In genomic region chr6:108002365-108003221, GRCh38 we compare ENCODE assay signal across 1 cellular context.
TF ChIP-seq lines count a peak whose summit lies in the region.

No MANE protein-coding gene starts in this region.

TF ChIP-seq in HepG2, 621 proteins besides CTCF, POLR2A, EP300 and RAD21 (continued from another document and continues in another):
- TF ChIP-seq, protein P1, sequence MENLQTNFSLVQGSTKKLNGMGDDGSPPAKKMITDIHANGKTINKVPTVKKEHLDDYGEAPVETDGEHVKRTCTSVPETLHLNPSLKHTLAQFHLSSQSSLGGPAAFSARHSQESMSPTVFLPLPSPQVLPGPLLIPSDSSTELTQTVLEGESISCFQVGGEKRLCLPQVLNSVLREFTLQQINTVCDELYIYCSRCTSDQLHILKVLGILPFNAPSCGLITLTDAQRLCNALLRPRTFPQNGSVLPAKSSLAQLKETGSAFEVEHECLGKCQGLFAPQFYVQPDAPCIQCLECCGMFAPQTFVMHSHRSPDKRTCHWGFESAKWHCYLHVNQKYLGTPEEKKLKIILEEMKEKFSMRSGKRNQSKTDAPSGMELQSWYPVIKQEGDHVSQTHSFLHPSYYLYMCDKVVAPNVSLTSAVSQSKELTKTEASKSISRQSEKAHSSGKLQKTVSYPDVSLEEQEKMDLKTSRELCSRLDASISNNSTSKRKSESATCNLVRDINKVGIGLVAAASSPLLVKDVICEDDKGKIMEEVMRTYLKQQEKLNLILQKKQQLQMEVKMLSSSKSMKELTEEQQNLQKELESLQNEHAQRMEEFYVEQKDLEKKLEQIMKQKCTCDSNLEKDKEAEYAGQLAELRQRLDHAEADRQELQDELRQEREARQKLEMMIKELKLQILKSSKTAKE (CRISPR knock-in tag; IDR thresholded peaks at IDR 0.05; ENCODE audit: borderline replicate concordance), result no peak
- TF ChIP-seq, protein P2, sequence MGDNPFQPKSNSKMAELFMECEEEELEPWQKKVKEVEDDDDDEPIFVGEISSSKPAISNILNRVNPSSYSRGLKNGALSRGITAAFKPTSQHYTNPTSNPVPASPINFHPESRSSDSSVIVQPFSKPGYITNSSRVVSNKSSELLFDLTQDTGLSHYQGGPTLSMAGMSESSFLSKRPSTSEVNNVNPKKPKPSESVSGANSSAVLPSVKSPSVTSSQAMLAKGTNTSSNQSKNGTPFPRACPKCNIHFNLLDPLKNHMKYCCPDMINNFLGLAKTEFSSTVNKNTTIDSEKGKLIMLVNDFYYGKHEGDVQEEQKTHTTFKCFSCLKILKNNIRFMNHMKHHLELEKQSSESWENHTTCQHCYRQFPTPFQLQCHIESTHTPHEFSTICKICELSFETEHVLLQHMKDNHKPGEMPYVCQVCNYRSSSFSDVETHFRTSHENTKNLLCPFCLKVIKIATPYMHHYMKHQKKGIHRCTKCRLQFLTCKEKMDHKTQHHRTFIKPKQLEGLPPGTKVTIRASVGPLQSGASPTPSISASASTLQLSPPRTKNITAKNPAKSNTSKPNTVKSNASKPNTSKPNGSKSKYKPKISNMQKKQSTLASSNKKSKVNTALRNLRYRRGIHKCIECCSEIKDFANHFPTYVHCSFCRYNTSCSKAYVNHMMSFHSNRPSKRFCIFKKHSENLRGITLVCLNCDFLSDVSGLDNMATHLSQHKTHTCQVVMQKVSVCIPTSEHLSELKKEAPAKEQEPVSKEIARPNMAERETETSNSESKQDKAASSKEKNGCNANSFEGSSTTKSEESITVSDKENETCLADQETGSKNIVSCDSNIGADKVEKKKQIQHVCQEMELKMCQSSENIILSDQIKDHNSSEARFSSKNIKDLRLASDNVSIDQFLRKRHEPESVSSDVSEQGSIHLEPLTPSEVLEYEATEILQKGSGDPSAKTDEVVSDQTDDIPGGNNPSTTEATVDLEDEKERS (CRISPR knock-in tag; IDR thresholded peaks at IDR 0.05), result no peak
- TF ChIP-seq KAT7 (CRISPR knock-in tag; IDR thresholded peaks at IDR 0.05; ENCODE audit: borderline replicate concordance), result no peak
- no peak; the same call in 1 of the 2 replicates for TF ChIP-seq EHMT2 (IDR thresholded peaks at IDR 0.05; ENCODE audit: borderline replicate concordance, low read depth, low read length)
- TF ChIP-seq ZNF235 (CRISPR knock-in tag; IDR thresholded peaks at IDR 0.05; ENCODE audit: borderline replicate concordance), result no peak
- TF ChIP-seq KIAA2018 (CRISPR knock-in tag; IDR thresholded peaks at IDR 0.05; ENCODE audit: borderline replicate concordance), result no peak
- no peak for TF ChIP-seq ZNF414 (CRISPR knock-in tag; IDR thresholded peaks at IDR 0.05)
- no peak for TF ChIP-seq NFIB (CRISPR knock-in tag; IDR thresholded peaks at IDR 0.05; ENCODE audit: borderline replicate concordance)
- TF ChIP-seq, protein P3, sequence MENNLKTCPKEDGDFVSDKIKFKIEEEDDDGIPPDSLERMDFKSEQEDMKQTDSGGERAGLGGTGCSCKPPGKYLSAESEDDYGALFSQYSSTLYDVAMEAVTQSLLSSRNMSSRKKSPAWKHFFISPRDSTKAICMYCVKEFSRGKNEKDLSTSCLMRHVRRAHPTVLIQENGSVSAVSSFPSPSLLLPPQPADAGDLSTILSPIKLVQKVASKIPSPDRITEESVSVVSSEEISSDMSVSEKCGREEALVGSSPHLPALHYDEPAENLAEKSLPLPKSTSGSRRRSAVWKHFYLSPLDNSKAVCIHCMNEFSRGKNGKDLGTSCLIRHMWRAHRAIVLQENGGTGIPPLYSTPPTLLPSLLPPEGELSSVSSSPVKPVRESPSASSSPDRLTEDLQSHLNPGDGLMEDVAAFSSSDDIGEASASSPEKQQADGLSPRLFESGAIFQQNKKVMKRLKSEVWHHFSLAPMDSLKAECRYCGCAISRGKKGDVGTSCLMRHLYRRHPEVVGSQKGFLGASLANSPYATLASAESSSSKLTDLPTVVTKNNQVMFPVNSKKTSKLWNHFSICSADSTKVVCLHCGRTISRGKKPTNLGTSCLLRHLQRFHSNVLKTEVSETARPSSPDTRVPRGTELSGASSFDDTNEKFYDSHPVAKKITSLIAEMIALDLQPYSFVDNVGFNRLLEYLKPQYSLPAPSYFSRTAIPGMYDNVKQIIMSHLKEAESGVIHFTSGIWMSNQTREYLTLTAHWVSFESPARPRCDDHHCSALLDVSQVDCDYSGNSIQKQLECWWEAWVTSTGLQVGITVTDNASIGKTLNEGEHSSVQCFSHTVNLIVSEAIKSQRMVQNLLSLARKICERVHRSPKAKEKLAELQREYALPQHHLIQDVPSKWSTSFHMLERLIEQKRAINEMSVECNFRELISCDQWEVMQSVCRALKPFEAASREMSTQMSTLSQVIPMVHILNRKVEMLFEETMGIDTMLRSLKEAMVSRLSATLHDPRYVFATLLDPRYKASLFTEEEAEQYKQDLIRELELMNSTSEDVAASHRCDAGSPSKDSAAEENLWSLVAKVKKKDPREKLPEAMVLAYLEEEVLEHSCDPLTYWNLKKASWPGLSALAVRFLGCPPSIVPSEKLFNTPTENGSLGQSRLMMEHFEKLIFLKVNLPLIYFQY (CRISPR knock-in tag; IDR thresholded peaks at IDR 0.05; ENCODE audit: borderline replicate concordance), result no peak
- no peak for TF ChIP-seq ARID2 (CRISPR knock-in tag; IDR thresholded peaks at IDR 0.05; ENCODE audit: borderline replicate concordance)
- TF ChIP-seq GABPA (IDR thresholded peaks at IDR 0.05; ENCODE audit: low read depth, low read length), result no peak
- TF ChIP-seq GABPA (CRISPR knock-in tag; IDR thresholded peaks at IDR 0.05; ENCODE audit: low read depth), result no peak
- peak; percentile 16; the same call in 1 of the 2 replicates for TF ChIP-seq MYC (CRISPR knock-in tag; IDR thresholded peaks at IDR 0.05; ENCODE audit: borderline replicate concordance)
- TF ChIP-seq, protein P4, sequence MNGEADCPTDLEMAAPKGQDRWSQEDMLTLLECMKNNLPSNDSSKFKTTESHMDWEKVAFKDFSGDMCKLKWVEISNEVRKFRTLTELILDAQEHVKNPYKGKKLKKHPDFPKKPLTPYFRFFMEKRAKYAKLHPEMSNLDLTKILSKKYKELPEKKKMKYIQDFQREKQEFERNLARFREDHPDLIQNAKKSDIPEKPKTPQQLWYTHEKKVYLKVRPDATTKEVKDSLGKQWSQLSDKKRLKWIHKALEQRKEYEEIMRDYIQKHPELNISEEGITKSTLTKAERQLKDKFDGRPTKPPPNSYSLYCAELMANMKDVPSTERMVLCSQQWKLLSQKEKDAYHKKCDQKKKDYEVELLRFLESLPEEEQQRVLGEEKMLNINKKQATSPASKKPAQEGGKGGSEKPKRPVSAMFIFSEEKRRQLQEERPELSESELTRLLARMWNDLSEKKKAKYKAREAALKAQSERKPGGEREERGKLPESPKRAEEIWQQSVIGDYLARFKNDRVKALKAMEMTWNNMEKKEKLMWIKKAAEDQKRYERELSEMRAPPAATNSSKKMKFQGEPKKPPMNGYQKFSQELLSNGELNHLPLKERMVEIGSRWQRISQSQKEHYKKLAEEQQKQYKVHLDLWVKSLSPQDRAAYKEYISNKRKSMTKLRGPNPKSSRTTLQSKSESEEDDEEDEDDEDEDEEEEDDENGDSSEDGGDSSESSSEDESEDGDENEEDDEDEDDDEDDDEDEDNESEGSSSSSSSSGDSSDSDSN (CRISPR knock-in tag; IDR thresholded peaks at IDR 0.05), result no peak
- no peak for TF ChIP-seq MAFK (conservative IDR thresholded peaks at IDR 0.05 in 1 of 2, IDR thresholded peaks at IDR 0.05 in 1 of 2; ENCODE audit: low read length in 2 of 2)
- TF ChIP-seq BCL3 (CRISPR knock-in tag; IDR thresholded peaks at IDR 0.05), result no peak
- TF ChIP-seq ZNF180 (CRISPR knock-in tag; IDR thresholded peaks at IDR 0.05; ENCODE audit: borderline replicate concordance, low read depth), result no peak
- TF ChIP-seq KDM4B (CRISPR knock-in tag; IDR thresholded peaks at IDR 0.05), result peak; percentile 48; the same call in 1 of the 2 replicates
- no peak for TF ChIP-seq YEATS4 (CRISPR knock-in tag; IDR thresholded peaks at IDR 0.05; ENCODE audit: borderline replicate concordance)
- TF ChIP-seq MTERF4 (CRISPR knock-in tag; IDR thresholded peaks at IDR 0.05), result no peak
- TF ChIP-seq, protein P5, sequence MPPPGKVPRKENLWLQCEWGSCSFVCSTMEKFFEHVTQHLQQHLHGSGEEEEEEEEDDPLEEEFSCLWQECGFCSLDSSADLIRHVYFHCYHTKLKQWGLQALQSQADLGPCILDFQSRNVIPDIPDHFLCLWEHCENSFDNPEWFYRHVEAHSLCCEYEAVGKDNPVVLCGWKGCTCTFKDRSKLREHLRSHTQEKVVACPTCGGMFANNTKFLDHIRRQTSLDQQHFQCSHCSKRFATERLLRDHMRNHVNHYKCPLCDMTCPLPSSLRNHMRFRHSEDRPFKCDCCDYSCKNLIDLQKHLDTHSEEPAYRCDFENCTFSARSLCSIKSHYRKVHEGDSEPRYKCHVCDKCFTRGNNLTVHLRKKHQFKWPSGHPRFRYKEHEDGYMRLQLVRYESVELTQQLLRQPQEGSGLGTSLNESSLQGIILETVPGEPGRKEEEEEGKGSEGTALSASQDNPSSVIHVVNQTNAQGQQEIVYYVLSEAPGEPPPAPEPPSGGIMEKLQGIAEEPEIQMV (CRISPR knock-in tag; IDR thresholded peaks at IDR 0.05; ENCODE audit: low read depth), result no peak
- no peak for TF ChIP-seq ZNF792 (CRISPR knock-in tag; IDR thresholded peaks at IDR 0.05)
- TF ChIP-seq MAZ (IDR thresholded peaks at IDR 0.05; ENCODE audit: borderline replicate concordance, low read depth, low read length), result no peak
- TF ChIP-seq MAZ (CRISPR knock-in tag; IDR thresholded peaks at IDR 0.05; ENCODE audit: low read depth), result no peak
- no peak for TF ChIP-seq ZMYM2 (CRISPR knock-in tag; IDR thresholded peaks at IDR 0.05)
- no peak for TF ChIP-seq ZFP62 (CRISPR knock-in tag; IDR thresholded peaks at IDR 0.05)
